ENCODE assay signal across 1 cellular context in genomic region chr2:70142590-70143313, GRCh38.
TF ChIP-seq lines count a peak whose summit lies in the region.

No MANE protein-coding gene starts in this region.

TF ChIP-seq in GM12878, 131 proteins besides CTCF, POLR2A, EP300 and RAD21 (continued from another document):
- TF ChIP-seq ETV6 (conservative IDR thresholded peaks at IDR 0.05 in 1 of 2, IDR thresholded peaks at IDR 0.05 in 1 of 2; ENCODE audit: borderline replicate concordance in 1 of 2, low read depth in 1 of 2) (peak in 1 of 2 experiments; percentile 78; a peak in 2 of 4 replicates), STAT1 (conservative IDR thresholded peaks at IDR 0.05) (peak; percentile 90; the same call in 1 of the 2 replicates), SIX5 (IDR thresholded peaks at IDR 0.05; ENCODE audit: low read depth, low read length, severe bottlenecking) (no peak), ZSCAN29 (IDR thresholded peaks at IDR 0.05) (peak; percentile 29; the same call in 1 of the 2 replicates), PRDM15 (CRISPR knock-in tag; IDR thresholded peaks at IDR 0.05) (no peak), NBN (IDR thresholded peaks at IDR 0.05) (peak; percentile 99), CBX3 (IDR thresholded peaks at IDR 0.05; ENCODE audit: borderline replicate concordance, low read depth) (no peak), POLR2AphosphoS2 (IDR thresholded peaks at IDR 0.05; ENCODE audit: low read depth, low read length) (no peak; the same call in 1 of the 2 replicates), IRF3 (IDR thresholded peaks at IDR 0.05) (peak; percentile 57), ZNF274 (IDR thresholded peaks at IDR 0.05; ENCODE audit: insufficient read depth, insufficient read length) (no peak), TCF7 (IDR thresholded peaks at IDR 0.05; ENCODE audit: borderline replicate concordance) (peak; percentile 35; the same call in 1 of the 2 replicates), MTA2 (IDR thresholded peaks at IDR 0.05; ENCODE audit: low read depth) (no peak)
- TF ChIP-seq, protein P1, sequence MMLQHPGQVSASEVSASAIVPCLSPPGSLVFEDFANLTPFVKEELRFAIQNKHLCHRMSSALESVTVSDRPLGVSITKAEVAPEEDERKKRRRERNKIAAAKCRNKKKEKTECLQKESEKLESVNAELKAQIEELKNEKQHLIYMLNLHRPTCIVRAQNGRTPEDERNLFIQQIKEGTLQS (IDR thresholded peaks at IDR 0.05; ENCODE audit: borderline replicate concordance, extremely low read depth, low read depth, low read length) = peak; percentile 81
